Comparison of ENCODE assay signal across 10 cellular contexts in genomic region chr17:38598536-38598935, GRCh38. TPM values are rescaled to one million over a fixed set of nuclear protein-coding genes. Genes with fewer than 3 reads are reported as not detected.
A peak's percentile ranks its signal among the peaks of the same experiment; 100 is the strongest.
DNase-seq lines count a peak whose midpoint lies in the region; ATAC-seq and TF ChIP-seq lines count a peak whose summit lies in the region.
"Had no signal": no experiment of that assay in that cellular context is flagged by ENCODE, and none has a peak within 500 bp of the region (broad histone marks: within the 10 kb centered on the region; RNA-seq: fewer than 3 reads in every experiment).

No MANE protein-coding gene starts in this region.

- H3K9me3 Mint-ChIP-seq in activated CD4-positive, alpha-beta memory T cell treated with anti-CD3 and anti-CD28 coated beads for 36 hours = no peaks in the 10 kb centered on the region
- H3K9me3 Mint-ChIP-seq in activated CD4-positive, alpha-beta memory T cell treated with anti-CD3 and anti-CD28 coated beads, Interleukin-2, amount 10 ng/mL, durations not matched to agents 7 days and 5 days = no peaks in the 10 kb centered on the region
- H3K9me3 Mint-ChIP-seq in glutamatergic neuron (ENCODE audit: unreplicated experiment) (no peaks in the 10 kb centered on the region), type B pancreatic cell (no peaks in the 10 kb centered on the region)
- H3K9me3 Mint-ChIP-seq: T-helper 1 cell treated with Interleukin-12 subunit alpha and Interleukin-12 subunit beta and Interleukin-4 antibody, amounts not matched to agents 30 μg/mL and 1 μg/mL, for 36 hours had no signal

- 14% methylated on average over 2 of the region's 4 CpGs for whole genome bisulfite sequencing in suprapubic skin

- POLR2A ChIA-PET in activated CD4-positive, alpha-beta memory T cell treated with anti-CD3 and anti-CD28 coated beads for 36 hours (lab: Charles Lee) = no interaction called here
- POLR2A ChIA-PET in activated CD4-positive, alpha-beta memory T cell treated with anti-CD3 and anti-CD28 coated beads, Interleukin-2, amount 10 ng/mL, durations not matched to agents 7 days and 5 days (lab: Charles Lee) = no interaction called here

- TF ChIP-seq EP300 in suprapubic skin (IDR thresholded peaks at IDR 0.05) = no peak

- no peaks in the 10 kb centered on the region for H3K36me3 ChIP-seq in suprapubic skin

- no peak overlapping the region for H3K27ac ChIP-seq in suprapubic skin

- TF ChIP-seq CTCF in glutamatergic neuron (IDR thresholded peaks at IDR 0.05; ENCODE audit: partially characterized antibody, unreplicated experiment) = no peak
- TF ChIP-seq CTCF in type B pancreatic cell (conservative IDR thresholded peaks at IDR 0.05) = no peak
- no peak for TF ChIP-seq CTCF in suprapubic skin (IDR thresholded peaks at IDR 0.05)

- H3K27me3 Mint-ChIP-seq in activated CD4-positive, alpha-beta memory T cell treated with anti-CD3 and anti-CD28 coated beads for 36 hours = peaks cover 60% of the 10 kb centered on the region
- H3K27me3 Mint-ChIP-seq in activated CD4-positive, alpha-beta memory T cell treated with anti-CD3 and anti-CD28 coated beads, Interleukin-2, amount 10 ng/mL, durations not matched to agents 7 days and 5 days = peaks cover 94% of the 10 kb centered on the region
- H3K27me3 Mint-ChIP-seq in glutamatergic neuron (ENCODE audit: unreplicated experiment) (peaks cover 11% of the 10 kb centered on the region), type B pancreatic cell (peaks cover 9% of the 10 kb centered on the region)

- no peaks in the 10 kb centered on the region for H3K4me1 Mint-ChIP-seq in activated CD4-positive, alpha-beta memory T cell treated with anti-CD3 and anti-CD28 coated beads for 36 hours (ENCODE audit: low read depth)
- no peaks in the 10 kb centered on the region for H3K4me1 Mint-ChIP-seq in activated CD4-positive, alpha-beta memory T cell treated with anti-CD3 and anti-CD28 coated beads, Interleukin-2, amount 10 ng/mL, durations not matched to agents 7 days and 5 days
- peaks cover 22% of the 10 kb centered on the region for H3K4me1 Mint-ChIP-seq in glutamatergic neuron (ENCODE audit: low read depth, unreplicated experiment)
- H3K4me1 Mint-ChIP-seq in type B pancreatic cell (ENCODE audit: unreplicated experiment) = peaks cover 45% of the 10 kb centered on the region

- peak; percentile 40 for DNase-seq in activated CD4-positive, alpha-beta memory T cell treated with anti-CD3 and anti-CD28 coated beads for 36 hours
- DNase-seq in activated CD4-positive, alpha-beta memory T cell treated with anti-CD3 and anti-CD28 coated beads, Interleukin-2, amount 10 ng/mL, durations not matched to agents 7 days and 5 days = no peak
- peak; percentile 84 for DNase-seq in NCI-H146 treated with DMSO at 0.1 percent for 48 hours (lab: John Stamatoyannopoulos, UW; ENCODE audit: unreplicated experiment)
- peak; percentile 35 to 69 for DNase-seq in SW 1271 (lab: John Stamatoyannopoulos, UW)
- DNase-seq in glutamatergic neuron = peak; percentile 79
- DNase-seq in type B pancreatic cell (ENCODE audit: extremely low spot score, unreplicated experiment) = peak; percentile 83
- DNase-seq in suprapubic skin (ENCODE audit: low spot score in 2 of 2) = no peak
- DNase-seq: naive B cell had no signal

- no peak overlapping the region for H3K4me3 Mint-ChIP-seq in activated CD4-positive, alpha-beta memory T cell treated with anti-CD3 and anti-CD28 coated beads for 36 hours
- H3K4me3 Mint-ChIP-seq in activated CD4-positive, alpha-beta memory T cell treated with anti-CD3 and anti-CD28 coated beads, Interleukin-2, amount 10 ng/mL, durations not matched to agents 7 days and 5 days = no peak overlapping the region
- H3K4me3 Mint-ChIP-seq in glutamatergic neuron (ENCODE audit: unreplicated experiment) (no peak overlapping the region), type B pancreatic cell (peak overlapping the region; percentile 56)
- H3K4me3 Mint-ChIP-seq: naive B cell; T-helper 1 cell treated with Interleukin-12 subunit alpha and Interleukin-12 subunit beta and Interleukin-4 antibody, amounts not matched to agents 30 μg/mL and 1 μg/mL, for 36 hours had no signal

- TF ChIP-seq POLR2A in suprapubic skin (IDR thresholded peaks at IDR 0.05) = no peak

- intact Hi-C loops in activated CD4-positive, alpha-beta memory T cell treated with anti-CD3 and anti-CD28 coated beads for 36 hours (cut with micrococcal nuclease) = no loop called here

- no peak overlapping the region for H3K27ac Mint-ChIP-seq in activated CD4-positive, alpha-beta memory T cell treated with anti-CD3 and anti-CD28 coated beads for 36 hours
- H3K27ac Mint-ChIP-seq in activated CD4-positive, alpha-beta memory T cell treated with anti-CD3 and anti-CD28 coated beads, Interleukin-2, amount 10 ng/mL, durations not matched to agents 7 days and 5 days = no peak overlapping the region
- H3K27ac Mint-ChIP-seq in glutamatergic neuron (ENCODE audit: unreplicated experiment) = no peak overlapping the region
- H3K27ac Mint-ChIP-seq in type B pancreatic cell = peak overlapping the region; percentile 52
- H3K27ac Mint-ChIP-seq: naive B cell; T-helper 1 cell treated with Interleukin-12 subunit alpha and Interleukin-12 subunit beta and Interleukin-4 antibody, amounts not matched to agents 30 μg/mL and 1 μg/mL, for 36 hours had no signal

- peaks cover 45% of the 10 kb centered on the region for H3K27me3 ChIP-seq in suprapubic skin

- ATAC-seq in GM19467 (IDR thresholded peaks at IDR 0.05; ENCODE audit: unreplicated experiment) = no peak

- no peaks in the 10 kb centered on the region for H3K36me3 Mint-ChIP-seq in activated CD4-positive, alpha-beta memory T cell treated with anti-CD3 and anti-CD28 coated beads for 36 hours
- no peaks in the 10 kb centered on the region for H3K36me3 Mint-ChIP-seq in activated CD4-positive, alpha-beta memory T cell treated with anti-CD3 and anti-CD28 coated beads, Interleukin-2, amount 10 ng/mL, durations not matched to agents 7 days and 5 days (ENCODE audit: low read depth)
- no peaks in the 10 kb centered on the region for H3K36me3 Mint-ChIP-seq in glutamatergic neuron (ENCODE audit: unreplicated experiment)
- no peaks in the 10 kb centered on the region for H3K36me3 Mint-ChIP-seq in type B pancreatic cell
- H3K36me3 Mint-ChIP-seq: naive B cell had no signal

- CTCF ChIA-PET in activated CD4-positive, alpha-beta memory T cell treated with anti-CD3 and anti-CD28 coated beads for 36 hours (lab: Charles Lee) = interaction anchor here (0.7 to 3.2 kb wide), 6 partner anchors 9 to 69 kb away, joined by 3 to 24 read pairs (median 6); no protein-coding TSS in a partner anchor
- CTCF ChIA-PET in activated CD4-positive, alpha-beta memory T cell treated with anti-CD3 and anti-CD28 coated beads, Interleukin-2, amount 10 ng/mL, durations not matched to agents 7 days and 5 days (lab: Charles Lee) = interaction anchor here (1.2 to 2.9 kb wide), 2 partner anchors 40 to 70 kb away, joined by 3 to 12 read pairs; no protein-coding TSS in a partner anchor

- no peak overlapping the region for H3K4me3 ChIP-seq in suprapubic skin

- H3K9me3 ChIP-seq in suprapubic skin = no peaks in the 10 kb centered on the region

- peaks cover 12% of the 10 kb centered on the region for H3K4me1 ChIP-seq in suprapubic skin

RNA-seq across cellular contexts. Expression of gene SRCIN1, which starts 7.2 kb away (rescaled TPM):
- total RNA-seq in activated CD4-positive, alpha-beta memory T cell treated with anti-CD3 and anti-CD28 coated beads for 36 hours = 1 to 10 TPM in 1 of 2 experiments, under 1 TPM in 1; 0.92 to 1.6 TPM
- total RNA-seq in activated CD4-positive, alpha-beta memory T cell treated with anti-CD3 and anti-CD28 coated beads, Interleukin-2, amount 10 ng/mL, durations not matched to agents 7 days and 5 days = under 1 TPM; 0.05 to 0.20 TPM
- total RNA-seq in glutamatergic neuron (ENCODE audit: unreplicated experiment) (20.8 TPM), type B pancreatic cell (ENCODE audit: low replicate concordance) (8.3 and 11.9 TPM in 2 replicates), suprapubic skin (10 to 100 TPM; 11.0 to 36.5 (median 17.4) TPM)

Comparison
In these comparisons a context has a peak if more than half of its experiments do, and no peak if none do; other contexts are left out.
1. DNase-seq: peak in activated CD4-positive, alpha-beta memory T cell treated with anti-CD3 and anti-CD28 coated beads for 36 hours (single experiment), NCI-H146 treated with DMSO at 0.1 percent for 48 hours (single experiment), SW 1271 (2 of 2), glutamatergic neuron (single experiment) and type B pancreatic cell (single experiment); none in activated CD4-positive, alpha-beta memory T cell treated with anti-CD3 and anti-CD28 coated beads, Interleukin-2, amount 10 ng/mL, durations not matched to agents 7 days and 5 days (single experiment) and suprapubic skin (0 of 2).